ENCODE assay signal across 18 cellular contexts in the genomic region with DNA sequence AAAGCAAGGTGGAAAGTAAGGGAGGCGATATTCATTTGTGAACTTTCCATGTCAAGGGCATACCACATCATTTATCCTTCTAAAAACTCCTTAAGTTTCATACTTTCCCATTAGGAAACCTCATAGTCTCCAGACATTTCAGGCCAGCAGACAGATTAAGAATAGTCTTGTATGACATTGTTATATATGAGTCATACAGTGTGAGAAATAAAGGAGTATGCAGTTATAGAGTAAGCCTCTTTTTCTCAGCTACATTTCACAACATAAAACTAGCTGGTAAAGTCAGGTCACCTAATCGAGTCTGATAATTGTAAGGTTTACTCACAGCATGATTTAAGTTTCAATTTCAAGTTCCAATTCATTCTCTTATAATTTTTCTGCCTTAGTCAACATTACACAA.
DNase-seq lines count a peak whose midpoint lies in the region; ATAC-seq, FAIRE-seq and TF ChIP-seq lines count a peak whose summit lies in the region.
"Had no signal": no experiment of that assay in that cellular context is flagged by ENCODE, and none has a peak within 500 bp of the region (broad histone marks: within the 10 kb centered on the region; RNA-seq: fewer than 3 reads in every experiment).

No MANE protein-coding gene starts in this region.

- intact Hi-C loops in mammary epithelial cell (cut with micrococcal nuclease): no loop called here

- H3K27ac ChIP-seq in A549 (no peak overlapping the region), mammary epithelial cell (ENCODE audit: insufficient read depth, low read depth, low read length) (no peak overlapping the region), keratinocyte (ENCODE audit: control insufficient read depth, insufficient read depth, low read length) (no peak overlapping the region)
- H3K27ac ChIP-seq: body of pancreas, KMS-11, thoracic aorta had no signal

- H3K4me3 ChIP-seq in A549: no peak overlapping the region
- H3K4me3 ChIP-seq in mammary epithelial cell (replicated peaks in 1 of 3; ENCODE audit: insufficient read depth in 1 of 3, low read depth in 2 of 3, low read length in 3 of 3): no peak overlapping the region
- H3K4me3 ChIP-seq in keratinocyte (ENCODE audit: control insufficient read depth in 2 of 3, extremely low read depth in 1 of 3, insufficient read depth in 2 of 3, low read depth in 1 of 3, low read length in 3 of 3): no peak overlapping the region
- H3K4me3 ChIP-seq: body of pancreas, thoracic aorta had no signal

- in situ Hi-C loops in mammary epithelial cell (cut with MboI; ENCODE audit: low sequenced_read_pairs in 2 of 2): no loop called here

- TF ChIP-seq RAD21 in A549 (conservative IDR thresholded peaks at IDR 0.05 in 1 of 2, IDR thresholded peaks at IDR 0.05 in 1 of 2): no peak

- H3K36me3 ChIP-seq in mammary epithelial cell (ENCODE audit: insufficient read depth, low read length) (no peaks in the 10 kb centered on the region), keratinocyte (ENCODE audit: control insufficient read depth in 2 of 2, extremely low read depth in 1 of 2, insufficient read depth in 2 of 2, low read length in 2 of 2) (no peaks in the 10 kb centered on the region)
- H3K36me3 ChIP-seq: thoracic aorta had no signal

- DNase-seq in A549 (ENCODE audit: low read depth in 1 of 2, low spot score in 1 of 2): no peak
- peak; percentile 10 for DNase-seq in HTR-8/SVneo (ENCODE audit: insufficient read length, low spot score)
- DNase-seq in mammary epithelial cell: peak; percentile 82
- DNase-seq in keratinocyte (ENCODE audit: low read depth, low spot score): no peak
- no peak for DNase-seq in activated naive CD8-positive, alpha-beta T cell treated with anti-CD3 and anti-CD28 coated beads, Interleukin-2, amount 50 U/mL, for 24 hours
- DNase-seq in cerebellum (ENCODE audit: low spot score): no peak
- DNase-seq: body of pancreas; COR-L47; effector CD8-positive, alpha-beta T cell; NCI-H1436 treated with DMSO at 0.1 percent for 48 hours; retina; SIG-M5; T-helper 2 cell had no signal

- CTCF ChIA-PET in A549 (lab: Yijun Ruan, JAX): no interaction called here
- CTCF ChIA-PET in mammary epithelial cell (lab: Charles Lee; ENCODE audit: low non-redundant PET): no interaction called here

- H2AFZ ChIP-seq in mammary epithelial cell (ENCODE audit: low read depth, low read length): no peak overlapping the region
- H2AFZ ChIP-seq in keratinocyte (ENCODE audit: control insufficient read depth, low read length): no peak overlapping the region

- ATAC-seq in A549 (peak in 1 of 2 experiments; percentile 43; a peak in 2 of 6 replicates), HG03095 (IDR thresholded peaks at IDR 0.05; ENCODE audit: unreplicated experiment) (no peak), HG02798 (IDR thresholded peaks at IDR 0.05; ENCODE audit: poor library complexity, unreplicated experiment) (no peak)
- ATAC-seq in activated naive CD8-positive, alpha-beta T cell treated with anti-CD3 and anti-CD28 coated beads, Interleukin-2, amount 50 U/mL, for 24 hours: no peak
- ATAC-seq: activated CD4-positive, CD25-positive, alpha-beta regulatory T cell treated with anti-CD3 and anti-CD28 coated beads, Interleukin-2, amount 50 U/mL, for 24 hours; body of pancreas had no signal

- no peaks in the 10 kb centered on the region for H3K79me2 ChIP-seq in mammary epithelial cell (ENCODE audit: insufficient read depth, low read length)
- H3K79me2 ChIP-seq in keratinocyte (ENCODE audit: control insufficient read depth, insufficient read depth, low read length): no peaks in the 10 kb centered on the region

- POLR2A ChIA-PET in A549 (lab: Yijun Ruan, JAX): no interaction called here

- FAIRE-seq in A549 (lab: Jason Lieb, UNC): no peak
- no peak for FAIRE-seq in HTR-8/SVneo (lab: Jason Lieb, UNC)
- peak; percentile 43 for FAIRE-seq in keratinocyte (lab: Jason Lieb, UNC)

- H3K9me3 Mint-ChIP-seq in activated naive CD8-positive, alpha-beta T cell treated with anti-CD3 and anti-CD28 coated beads, Interleukin-2, amount 50 U/mL, for 24 hours: peaks cover 4% of the 10 kb centered on the region

- H3K27me3 ChIP-seq in mammary epithelial cell (ENCODE audit: insufficient read depth, low read length) (no peaks in the 10 kb centered on the region), keratinocyte (ENCODE audit: control insufficient read depth, extremely low read depth, insufficient read depth, low read length) (no peaks in the 10 kb centered on the region)
- H3K27me3 ChIP-seq: body of pancreas had no signal

- H3K9ac ChIP-seq in mammary epithelial cell (ENCODE audit: insufficient read depth, low read length) (no peak overlapping the region), keratinocyte (ENCODE audit: control insufficient read depth, extremely low read depth, insufficient read depth, low read length) (no peak overlapping the region)
- H3K9ac ChIP-seq: KMS-11 had no signal

- TF ChIP-seq CTCF in A549 (IDR thresholded peaks at IDR 0.05) (no peak), mammary epithelial cell (conservative IDR thresholded peaks at IDR 0.05 in 1 of 2, IDR thresholded peaks at IDR 0.05 in 1 of 2; ENCODE audit: extremely low read depth in 1 of 2, insufficient read depth in 1 of 2, low read depth in 1 of 2, low read length in 2 of 2) (no peak), keratinocyte (optimal IDR thresholded peaks at IDR 0.05 in 1 of 3, IDR thresholded peaks at IDR 0.05 in 1 of 3, conservative IDR thresholded peaks at IDR 0.05 in 1 of 3; ENCODE audit: extremely low read depth in 1 of 3, insufficient read depth in 2 of 3, low read length in 3 of 3) (no peak)

- WGBS in A549 (ENCODE audit: missing lambda C conversion rate): 31% methylated on average over 2 of the region's 2 CpGs
- WGBS in mammary epithelial cell (ENCODE audit: low coverage, missing lambda C conversion rate): 67% methylated on average over 2 of the region's 2 CpGs

- TF ChIP-seq POLR2A in A549 (IDR thresholded peaks at IDR 0.05; ENCODE audit: low read length): no peak

- H4K20me1 ChIP-seq in mammary epithelial cell (ENCODE audit: insufficient read depth, low read length) (no peaks in the 10 kb centered on the region), keratinocyte (ENCODE audit: control insufficient read depth, extremely low read depth, insufficient read depth, low read length) (no peaks in the 10 kb centered on the region)

- no peak for TF ChIP-seq EP300 in A549 (IDR thresholded peaks at IDR 0.05)

- no peak overlapping the region for H3K4me3 Mint-ChIP-seq in activated naive CD8-positive, alpha-beta T cell treated with anti-CD3 and anti-CD28 coated beads, Interleukin-2, amount 50 U/mL, for 24 hours

- no peaks in the 10 kb centered on the region for H3K9me3 ChIP-seq in A549
- no peaks in the 10 kb centered on the region for H3K9me3 ChIP-seq in mammary epithelial cell (replicated peaks; ENCODE audit: insufficient read depth, low read length)
- no peaks in the 10 kb centered on the region for H3K9me3 ChIP-seq in keratinocyte (ENCODE audit: control insufficient read depth, low read depth, low read length)
- H3K9me3 ChIP-seq: body of pancreas, thoracic aorta had no signal

- H3K4me1 Mint-ChIP-seq in activated naive CD8-positive, alpha-beta T cell treated with anti-CD3 and anti-CD28 coated beads, Interleukin-2, amount 50 U/mL, for 24 hours: no peaks in the 10 kb centered on the region

- no peaks in the 10 kb centered on the region for H3K4me1 ChIP-seq in A549
- H3K4me1 ChIP-seq in mammary epithelial cell (ENCODE audit: insufficient read depth, low read length): no peaks in the 10 kb centered on the region
- no peaks in the 10 kb centered on the region for H3K4me1 ChIP-seq in keratinocyte (ENCODE audit: control insufficient read depth, extremely low read depth, insufficient read depth, low read length)
- H3K4me1 ChIP-seq: body of pancreas had no signal

- H3K27me3 Mint-ChIP-seq in activated naive CD8-positive, alpha-beta T cell treated with anti-CD3 and anti-CD28 coated beads, Interleukin-2, amount 50 U/mL, for 24 hours: no peaks in the 10 kb centered on the region

- no peak overlapping the region for H3K4me2 ChIP-seq in A549
- no peak overlapping the region for H3K4me2 ChIP-seq in mammary epithelial cell (ENCODE audit: insufficient read depth, low read depth, low read length)
- H3K4me2 ChIP-seq in keratinocyte (ENCODE audit: control insufficient read depth, extremely low read depth, insufficient read depth, low read depth, low read length): no peak overlapping the region
- H3K4me2 ChIP-seq: KMS-11 had no signal

- dilution Hi-C loops in mammary epithelial cell (cut with HindIII; ENCODE audit: low sequenced_read_pairs): no loop called here
- dilution Hi-C loops in keratinocyte (cut with MboI; ENCODE audit: extremely low pct_ligation_motif_present, low sequenced_read_pairs): no loop called here

- no peak overlapping the region for H3K27ac Mint-ChIP-seq in activated naive CD8-positive, alpha-beta T cell treated with anti-CD3 and anti-CD28 coated beads, Interleukin-2, amount 50 U/mL, for 24 hours

- no TSS peak for BruUV-seq in mammary epithelial cell (replicated peaks; lab: Mats Ljungman, UMichigan)

- no peaks in the 10 kb centered on the region for H3K9me1 ChIP-seq in keratinocyte (ENCODE audit: control insufficient read depth, extremely low read depth, insufficient read depth, low read length)

- no peaks in the 10 kb centered on the region for H3K36me3 Mint-ChIP-seq in activated naive CD8-positive, alpha-beta T cell treated with anti-CD3 and anti-CD28 coated beads, Interleukin-2, amount 50 U/mL, for 24 hours (ENCODE audit: low read depth)

TF ChIP-seq in A549, 52 proteins besides CTCF, POLR2A, EP300 and RAD21:
- TF ChIP-seq HOXB5 (CRISPR knock-in tag; IDR thresholded peaks at IDR 0.05) (no peak), CHD4 (IDR thresholded peaks at IDR 0.05; ENCODE audit: borderline replicate concordance) (no peak), EHF (CRISPR knock-in tag; IDR thresholded peaks at IDR 0.05) (no peak), FOSL2 (IDR thresholded peaks at IDR 0.05) (no peak), FOSL2 (CRISPR knock-in tag; IDR thresholded peaks at IDR 0.05) (peak; percentile 50; the same call in 1 of the 2 replicates), MYC (IDR thresholded peaks at IDR 0.05; ENCODE audit: borderline replicate concordance, low read length) (no peak)
- TF ChIP-seq, protein P1, sequence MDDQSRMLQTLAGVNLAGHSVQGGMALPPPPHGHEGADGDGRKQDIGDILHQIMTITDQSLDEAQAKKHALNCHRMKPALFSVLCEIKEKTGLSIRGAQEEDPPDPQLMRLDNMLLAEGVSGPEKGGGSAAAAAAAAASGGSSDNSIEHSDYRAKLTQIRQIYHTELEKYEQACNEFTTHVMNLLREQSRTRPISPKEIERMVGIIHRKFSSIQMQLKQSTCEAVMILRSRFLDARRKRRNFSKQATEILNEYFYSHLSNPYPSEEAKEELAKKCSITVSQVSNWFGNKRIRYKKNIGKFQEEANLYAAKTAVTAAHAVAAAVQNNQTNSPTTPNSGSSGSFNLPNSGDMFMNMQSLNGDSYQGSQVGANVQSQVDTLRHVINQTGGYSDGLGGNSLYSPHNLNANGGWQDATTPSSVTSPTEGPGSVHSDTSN (IDR thresholded peaks at IDR 0.05): no peak

Comparison
In these comparisons a context has a peak if more than half of its experiments do, and no peak if none do; other contexts are left out.
1. DNase-seq: peak in HTR-8/SVneo (single experiment) and mammary epithelial cell (single experiment); none in A549 (0 of 2), keratinocyte (single experiment), activated naive CD8-positive, alpha-beta T cell treated with anti-CD3 and anti-CD28 coated beads, Interleukin-2, amount 50 U/mL, for 24 hours (single experiment) and cerebellum (single experiment).